Comparison of ENCODE assay signal across 10 cellular contexts in the genomic region with DNA sequence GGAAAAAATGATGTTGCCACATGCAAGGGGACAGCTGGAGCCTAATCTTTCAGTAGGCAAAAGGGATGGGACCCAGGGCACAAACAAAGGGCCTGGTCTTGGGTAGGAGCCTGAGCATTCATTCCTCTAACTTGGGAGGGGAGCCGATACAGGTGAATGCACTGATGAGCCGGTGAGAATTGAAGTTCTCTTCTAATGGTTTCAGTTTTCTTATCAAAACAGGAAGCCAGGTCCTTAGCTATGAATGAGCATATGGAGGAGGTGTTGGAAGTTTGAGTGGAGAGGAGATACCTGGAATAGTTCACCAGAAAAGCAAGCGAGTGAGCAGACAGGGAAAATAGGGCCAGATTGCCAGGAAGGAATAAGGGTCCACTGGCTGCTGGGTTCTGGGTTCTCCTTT. TPM values are rescaled to one million over a fixed set of nuclear protein-coding genes. Genes with fewer than 3 reads are reported as not detected.
A peak's percentile ranks its signal among the peaks of the same experiment; 100 is the strongest.
DNase-seq lines count a peak whose midpoint lies in the region; ATAC-seq and TF ChIP-seq lines count a peak whose summit lies in the region.
"Had no signal": no experiment of that assay in that cellular context is flagged by ENCODE, and none has a peak within 500 bp of the region (broad histone marks: within the 10 kb centered on the region; RNA-seq: fewer than 3 reads in every experiment).

No MANE protein-coding gene starts in this region.

- no peaks in the 10 kb centered on the region for H3K36me3 ChIP-seq in CD8-positive, alpha-beta T cell (ENCODE audit: insufficient read depth, low read length)
- no peaks in the 10 kb centered on the region for H3K36me3 ChIP-seq in osteoblast (ENCODE audit: insufficient read depth, low read length)

- peak; percentile 58 for ATAC-seq in CD8-positive, alpha-beta T cell
- ATAC-seq in GM19023 (IDR thresholded peaks at IDR 0.05; ENCODE audit: unreplicated experiment) (peak; percentile 38), HG02884 (IDR thresholded peaks at IDR 0.05; ENCODE audit: unreplicated experiment) (peak; percentile 40)
- peak; percentile 45 for ATAC-seq in activated CD8-positive, alpha-beta T cell treated with anti-CD3 and anti-CD28 coated beads, Interleukin-2, amount 10 ng/mL, durations not matched to agents 7 days and 5 days

- no peak for TF ChIP-seq CTCF in CD8-positive, alpha-beta T cell (IDR thresholded peaks at IDR 0.05)
- no peak for TF ChIP-seq CTCF in osteoblast (IDR thresholded peaks at IDR 0.05; ENCODE audit: extremely low read depth, low read depth, low read length)

- POLR2A ChIA-PET in CD8-positive, alpha-beta T cell (lab: Charles Lee), result interaction anchor here (1.8 kb wide), 1 partner anchor 9 kb away, joined by 11 read pairs; a partner anchor contains a TSS
- POLR2A ChIA-PET in activated CD8-positive, alpha-beta T cell treated with anti-CD3 and anti-CD28 coated beads, Interleukin-2, amount 10 ng/mL, durations not matched to agents 7 days and 5 days (lab: Charles Lee), result interaction anchor here (1.4 to 8.3 kb wide), 2 partner anchors 9 to 110 kb away, joined by 6 to 62 read pairs; a partner anchor contains a TSS

- no peaks in the 10 kb centered on the region for H4K20me1 ChIP-seq in osteoblast (ENCODE audit: insufficient read depth, low read length)

- no peaks in the 10 kb centered on the region for H3K27me3 ChIP-seq in CD8-positive, alpha-beta T cell (ENCODE audit: insufficient read depth, low read length)
- H3K27me3 ChIP-seq in osteoblast (ENCODE audit: insufficient read depth, low read length), result no peaks in the 10 kb centered on the region

- no peak overlapping the region for H3K4me2 ChIP-seq in osteoblast (ENCODE audit: insufficient read depth, low read length)

- intact Hi-C loops in CD8-positive, alpha-beta T cell (cut with DNase I, micrococcal nuclease), result loop anchor here in 1 of 2 experiments (2.0 kb wide), 1 partner anchor 53 kb away; no protein-coding TSS in a partner anchor

- H3K79me2 ChIP-seq in osteoblast (ENCODE audit: insufficient read depth, low read length), result peaks cover 27% of the 10 kb centered on the region

- peaks cover 62% of the 10 kb centered on the region for H3K4me1 Mint-ChIP-seq in CD8-positive, alpha-beta T cell (ENCODE audit: low read depth)
- H3K4me1 Mint-ChIP-seq in activated CD8-positive, alpha-beta T cell treated with anti-CD3 and anti-CD28 coated beads, Interleukin-2, amount 10 ng/mL, durations not matched to agents 7 days and 5 days (ENCODE audit: low read depth), result peaks cover 88% of the 10 kb centered on the region

- no peak for DNase-seq in CD8-positive, alpha-beta T cell
- DNase-seq in activated CD8-positive, alpha-beta T cell treated with anti-CD3 and anti-CD28 coated beads, Interleukin-2, amount 10 ng/mL, durations not matched to agents 7 days and 5 days, result no peak
- DNase-seq in cerebellar cortex (ENCODE audit: low spot score) (no peak), caudate nucleus (lab: John Stamatoyannopoulos, UW) (no peak), osteoblast (ENCODE audit: insufficient read length, low spot score, missing footprints) (no peak), putamen (ENCODE audit: low spot score) (no peak)
- DNase-seq: kidney; stimulated activated naive CD4-positive, alpha-beta T cell treated with Interleukin-2 at 50 U/mL for 16 hours had no signal

- H3K4me3 Mint-ChIP-seq in CD8-positive, alpha-beta T cell, result peak overlapping the region; percentile 75
- H3K4me3 Mint-ChIP-seq in activated CD8-positive, alpha-beta T cell treated with anti-CD3 and anti-CD28 coated beads, Interleukin-2, amount 10 ng/mL, durations not matched to agents 7 days and 5 days, result peak overlapping the region; percentile 72

- H3K4me1 ChIP-seq in CD8-positive, alpha-beta T cell (ENCODE audit: insufficient read depth, low read length), result peaks cover 21% of the 10 kb centered on the region
- H3K4me1 ChIP-seq in osteoblast (ENCODE audit: insufficient read depth, low read length), result no peaks in the 10 kb centered on the region

- H3K9me3 Mint-ChIP-seq in CD8-positive, alpha-beta T cell, result no peaks in the 10 kb centered on the region
- no peaks in the 10 kb centered on the region for H3K9me3 Mint-ChIP-seq in activated CD8-positive, alpha-beta T cell treated with anti-CD3 and anti-CD28 coated beads, Interleukin-2, amount 10 ng/mL, durations not matched to agents 7 days and 5 days (ENCODE audit: insufficient read depth)

- CTCF ChIA-PET in CD8-positive, alpha-beta T cell (lab: Charles Lee), result no interaction called here
- CTCF ChIA-PET in activated CD8-positive, alpha-beta T cell treated with anti-CD3 and anti-CD28 coated beads, Interleukin-2, amount 10 ng/mL, durations not matched to agents 7 days and 5 days (lab: Charles Lee), result interaction anchor here (1.0 to 1.7 kb wide), 3 partner anchors 10 to 477 kb away, joined by 3 to 9 read pairs (median 4); a partner anchor contains a TSS

- H3K27ac ChIP-seq in CD8-positive, alpha-beta T cell (ENCODE audit: low read depth, low read length), result no peak overlapping the region
- H3K27ac ChIP-seq in caudate nucleus (ENCODE audit: low read depth, low read length), result no peak overlapping the region
- no peak overlapping the region for H3K27ac ChIP-seq in osteoblast (ENCODE audit: low read depth, low read length)

- H3K9me3 ChIP-seq in CD8-positive, alpha-beta T cell (ENCODE audit: low read length), result no peaks in the 10 kb centered on the region
- H3K9me3 ChIP-seq in osteoblast (ENCODE audit: low read depth, low read length), result no peaks in the 10 kb centered on the region

- no peaks in the 10 kb centered on the region for H3K27me3 Mint-ChIP-seq in CD8-positive, alpha-beta T cell (ENCODE audit: low read depth)
- no peaks in the 10 kb centered on the region for H3K27me3 Mint-ChIP-seq in activated CD8-positive, alpha-beta T cell treated with anti-CD3 and anti-CD28 coated beads, Interleukin-2, amount 10 ng/mL, durations not matched to agents 7 days and 5 days (ENCODE audit: low read depth)

- peak overlapping the region; percentile 29 for H3K4me3 ChIP-seq in CD8-positive, alpha-beta T cell (ENCODE audit: low read depth, low read length)
- no peak overlapping the region for H3K4me3 ChIP-seq in osteoblast (ENCODE audit: insufficient read depth, low read length)

- H3K27ac Mint-ChIP-seq in CD8-positive, alpha-beta T cell, result peak overlapping the region; percentile 91
- peak overlapping the region; percentile 80 for H3K27ac Mint-ChIP-seq in activated CD8-positive, alpha-beta T cell treated with anti-CD3 and anti-CD28 coated beads, Interleukin-2, amount 10 ng/mL, durations not matched to agents 7 days and 5 days

- H3K36me3 Mint-ChIP-seq in CD8-positive, alpha-beta T cell, result peaks cover 16% of the 10 kb centered on the region
- H3K36me3 Mint-ChIP-seq in activated CD8-positive, alpha-beta T cell treated with anti-CD3 and anti-CD28 coated beads, Interleukin-2, amount 10 ng/mL, durations not matched to agents 7 days and 5 days (ENCODE audit: low read depth), result peaks cover 88% of the 10 kb centered on the region

- H2AFZ ChIP-seq in osteoblast (ENCODE audit: low read length), result no peak overlapping the region

RNA-seq across cellular contexts. Expression of a gene that starts 10.1 kb away (rescaled TPM):
- total RNA-seq in CD8-positive, alpha-beta T cell, result 10 to 100 TPM; 13.5 to 15.4 TPM
- 100 to 1,000 TPM; 158 TPM for total RNA-seq in activated CD8-positive, alpha-beta T cell treated with anti-CD3 and anti-CD28 coated beads, Interleukin-2, amount 10 ng/mL, durations not matched to agents 7 days and 5 days
- 192 and 256 TPM in 2 replicates for total RNA-seq in osteoblast

Comparison
In these comparisons a context has a peak if more than half of its experiments do, and no peak if none do; other contexts are left out.
1. RNA of a gene that starts 10.1 kb away (total RNA-seq): 192 to 256 TPM in osteoblast and 158 TPM in activated CD8-positive, alpha-beta T cell treated with anti-CD3 and anti-CD28 coated beads, Interleukin-2, amount 10 ng/mL, durations not matched to agents 7 days and 5 days; 13.5 to 15.4 TPM in CD8-positive, alpha-beta T cell; every median in the first group is over 4 times any median in the second.
2. Peak in every context shown above with its lines, with median percentiles within 50 percentile points of each other: ATAC-seq.